Comparison of ENCODE assay signal across 1 cellular context in the genomic region with DNA sequence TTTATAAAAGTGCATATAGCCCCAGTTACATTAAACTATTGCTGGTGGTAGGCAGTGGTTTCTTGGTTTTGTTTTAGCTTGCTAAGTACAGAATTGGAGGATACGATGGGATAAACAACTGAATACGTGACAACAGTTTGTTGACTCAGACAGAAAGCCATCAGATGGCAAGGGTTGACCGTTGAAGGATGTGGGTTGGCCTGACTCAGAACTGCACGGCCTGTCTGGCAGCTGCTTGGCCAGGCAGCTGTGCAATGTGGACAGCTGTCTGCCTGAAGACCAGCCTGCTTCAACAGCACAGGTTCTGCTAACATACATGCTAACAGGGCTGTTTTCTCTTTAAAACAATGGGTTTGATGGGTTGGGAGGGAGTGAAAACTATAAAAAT.
TF ChIP-seq lines count a peak whose summit lies in the region.

No MANE protein-coding gene starts in this region.

TF ChIP-seq in GM12878, 131 proteins besides CTCF, POLR2A, EP300 and RAD21 (continued from another document):
- TF ChIP-seq PBX3 (IDR thresholded peaks at IDR 0.05; ENCODE audit: insufficient replicate concordance, low read depth, low read length) (peak; percentile 74), ATF2 (IDR thresholded peaks at IDR 0.05; ENCODE audit: low read length) (peak; percentile 94), CBX5 (IDR thresholded peaks at IDR 0.05; ENCODE audit: low read depth) (peak; percentile 86; the same call in 1 of the 2 replicates), MTA3 (IDR thresholded peaks at IDR 0.05; ENCODE audit: borderline replicate concordance, low read length) (peak; percentile 97), BACH1 (IDR thresholded peaks at IDR 0.05; ENCODE audit: borderline replicate concordance) (peak; percentile 80; the same call in 1 of the 2 replicates), RELB (IDR thresholded peaks at IDR 0.05; ENCODE audit: low read depth) (peak; percentile 62; the same call in 1 of the 2 replicates), DPF2 (IDR thresholded peaks at IDR 0.05) (peak; percentile 97), TCF3 (IDR thresholded peaks at IDR 0.05; ENCODE audit: borderline replicate concordance, insufficient read depth, low read depth, low read length) (peak; percentile 100), JUND (IDR thresholded peaks at IDR 0.05; ENCODE audit: low read depth, low read length) (peak; percentile 89), POU2F2 (IDR thresholded peaks at IDR 0.05; ENCODE audit: borderline replicate concordance, low read depth, low read length) (peak; percentile 89), NR2C1 (IDR thresholded peaks at IDR 0.05) (no peak), BCL3 (IDR thresholded peaks at IDR 0.05; ENCODE audit: borderline replicate concordance, insufficient read depth, low read depth, low read length, poor library complexity, severe bottlenecking) (peak; percentile 90), IRF4 (IDR thresholded peaks at IDR 0.05; ENCODE audit: low read depth, low read length) (peak; percentile 99), NKRF (conservative IDR thresholded peaks at IDR 0.05) (peak; percentile 37; the same call in 1 of the 2 replicates), ZNF217 (IDR thresholded peaks at IDR 0.05) (peak; percentile 48; the same call in 1 of the 2 replicates), CHD1 (IDR thresholded peaks at IDR 0.05; ENCODE audit: low read depth, low read length) (no peak), ZNF274 (IDR thresholded peaks at IDR 0.05; ENCODE audit: insufficient read depth, insufficient read length) (no peak), MAX (IDR thresholded peaks at IDR 0.05; ENCODE audit: low read depth, low read length) (no peak), PML (IDR thresholded peaks at IDR 0.05; ENCODE audit: low read length) (peak; percentile 85; the same call in 1 of the 2 replicates), ZNF622 (IDR thresholded peaks at IDR 0.05) (no peak), JUNB (IDR thresholded peaks at IDR 0.05) (peak; percentile 96), ETV6 (conservative IDR thresholded peaks at IDR 0.05 in 1 of 2, IDR thresholded peaks at IDR 0.05 in 1 of 2; ENCODE audit: borderline replicate concordance in 1 of 2, low read depth in 1 of 2) (peak in 1 of 2 experiments; percentile 85; a peak in 2 of 4 replicates), NR2F1 (conservative IDR thresholded peaks at IDR 0.05) (peak; percentile 90), ZSCAN29 (IDR thresholded peaks at IDR 0.05) (peak; percentile 67)
- TF ChIP-seq, protein P1, sequence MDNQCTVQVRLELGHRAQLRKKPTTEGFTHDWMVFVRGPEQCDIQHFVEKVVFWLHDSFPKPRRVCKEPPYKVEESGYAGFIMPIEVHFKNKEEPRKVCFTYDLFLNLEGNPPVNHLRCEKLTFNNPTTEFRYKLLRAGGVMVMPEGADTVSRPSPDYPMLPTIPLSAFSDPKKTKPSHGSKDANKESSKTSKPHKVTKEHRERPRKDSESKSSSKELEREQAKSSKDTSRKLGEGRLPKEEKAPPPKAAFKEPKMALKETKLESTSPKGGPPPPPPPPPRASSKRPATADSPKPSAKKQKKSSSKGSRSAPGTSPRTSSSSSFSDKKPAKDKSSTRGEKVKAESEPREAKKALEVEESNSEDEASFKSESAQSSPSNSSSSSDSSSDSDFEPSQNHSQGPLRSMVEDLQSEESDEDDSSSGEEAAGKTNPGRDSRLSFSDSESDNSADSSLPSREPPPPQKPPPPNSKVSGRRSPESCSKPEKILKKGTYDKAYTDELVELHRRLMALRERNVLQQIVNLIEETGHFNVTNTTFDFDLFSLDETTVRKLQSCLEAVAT (IDR thresholded peaks at IDR 0.05): peak; percentile 18; the same call in 1 of the 2 replicates
- TF ChIP-seq, protein P2, sequence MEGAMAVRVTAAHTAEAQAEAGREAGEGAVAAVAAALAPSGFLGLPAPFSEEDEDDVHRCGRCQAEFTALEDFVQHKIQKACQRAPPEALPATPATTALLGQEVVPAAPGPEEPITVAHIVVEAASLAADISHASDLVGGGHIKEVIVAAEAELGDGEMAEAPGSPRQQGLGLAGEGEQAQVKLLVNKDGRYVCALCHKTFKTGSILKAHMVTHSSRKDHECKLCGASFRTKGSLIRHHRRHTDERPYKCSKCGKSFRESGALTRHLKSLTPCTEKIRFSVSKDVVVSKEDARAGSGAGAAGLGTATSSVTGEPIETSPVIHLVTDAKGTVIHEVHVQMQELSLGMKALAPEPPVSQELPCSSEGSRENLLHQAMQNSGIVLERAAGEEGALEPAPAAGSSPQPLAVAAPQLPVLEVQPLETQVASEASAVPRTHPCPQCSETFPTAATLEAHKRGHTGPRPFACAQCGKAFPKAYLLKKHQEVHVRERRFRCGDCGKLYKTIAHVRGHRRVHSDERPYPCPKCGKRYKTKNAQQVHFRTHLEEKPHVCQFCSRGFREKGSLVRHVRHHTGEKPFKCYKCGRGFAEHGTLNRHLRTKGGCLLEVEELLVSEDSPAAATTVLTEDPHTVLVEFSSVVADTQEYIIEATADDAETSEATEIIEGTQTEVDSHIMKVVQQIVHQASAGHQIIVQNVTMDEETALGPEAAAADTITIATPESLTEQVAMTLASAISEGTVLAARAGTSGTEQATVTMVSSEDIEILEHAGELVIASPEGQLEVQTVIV (IDR thresholded peaks at IDR 0.05; ENCODE audit: borderline replicate concordance, partially characterized antibody): no peak
- TF ChIP-seq, protein P3, sequence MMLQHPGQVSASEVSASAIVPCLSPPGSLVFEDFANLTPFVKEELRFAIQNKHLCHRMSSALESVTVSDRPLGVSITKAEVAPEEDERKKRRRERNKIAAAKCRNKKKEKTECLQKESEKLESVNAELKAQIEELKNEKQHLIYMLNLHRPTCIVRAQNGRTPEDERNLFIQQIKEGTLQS (IDR thresholded peaks at IDR 0.05; ENCODE audit: borderline replicate concordance, extremely low read depth, low read depth, low read length): no peak
TF ChIP-seq in GM12878: peak in this region for 59.
